In the genomic region with DNA sequence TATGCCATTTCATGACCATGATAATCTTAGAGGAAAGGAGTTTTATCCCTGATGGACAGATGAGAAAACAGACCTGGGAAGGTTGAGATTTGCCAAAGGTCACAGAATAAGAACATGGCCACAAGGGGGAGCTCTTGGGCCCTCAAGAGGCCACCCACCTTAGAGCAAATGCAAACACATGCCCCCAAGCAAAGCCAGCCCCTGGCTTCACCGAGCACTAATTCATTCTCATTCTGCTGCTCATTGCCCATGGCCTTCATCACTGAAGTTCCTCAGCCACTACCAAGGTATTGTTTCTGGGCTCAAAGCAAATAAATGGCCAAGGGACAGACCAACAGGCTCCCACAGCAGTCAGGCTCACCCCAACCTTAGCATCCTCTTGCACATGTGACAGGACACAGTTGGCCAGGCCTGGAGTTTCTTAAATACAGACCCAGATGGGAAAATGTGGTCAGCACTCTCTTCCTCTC, we compare ENCODE assay signal across 8 cellular contexts. TPM values are rescaled to one million over a fixed set of nuclear protein-coding genes. Genes with fewer than 3 reads are reported as not detected.
DNase-seq lines count a peak whose midpoint lies in the region; ATAC-seq, FAIRE-seq and TF ChIP-seq lines count a peak whose summit lies in the region.

No MANE protein-coding gene starts in this region.

- 0 to 13% methylated on average over 1 of the region's 1 CpG for WGBS in body of pancreas, 2 donors

- intact Hi-C loops in body of pancreas (cut with DNase I) (loop anchor here (10.0 kb wide), 2 partner anchors 62 to 112 kb away; no protein-coding TSS in a partner anchor), kidney (cut with DNase I) (no loop called here)

- H3K79me2 ChIP-seq in MM.1S (ENCODE audit: low read length) = peaks cover 41% of the 10 kb centered on the region

- H3K9ac ChIP-seq in MM.1S (ENCODE audit: low read length) (peak overlapping the region; percentile 53; the same call in 1 of the 2 replicates), kidney (ENCODE audit: low read length in 2 of 2) (peak overlapping the region in 1 of 2 donors; percentile 12)

- no peak overlapping the region for H2AFZ ChIP-seq in MM.1S (ENCODE audit: low read length)

- no peaks in the 10 kb centered on the region for H3K36me3 ChIP-seq in MM.1S (replicated peaks; ENCODE audit: insufficient read depth, low read length)
- H3K36me3 ChIP-seq in body of pancreas (replicated peaks in 1 of 2; ENCODE audit: insufficient read depth in 1 of 2, low read depth in 2 of 2) = peaks cover 0 to 10% of the 10 kb centered on the region in 2 donors
- peaks cover 0 to 8% of the 10 kb centered on the region in 2 donors for H3K36me3 ChIP-seq in kidney (ENCODE audit: control insufficient read depth in 1 of 2, insufficient read depth in 2 of 2, low read length in 2 of 2)

- H3K27me3 ChIP-seq in MM.1S (replicated peaks; ENCODE audit: insufficient read depth, low read length) (no peaks in the 10 kb centered on the region), body of pancreas (no peaks in the 10 kb centered on the region)

- no peaks in the 10 kb centered on the region for H3K9me3 ChIP-seq in MM.1S (replicated peaks; ENCODE audit: insufficient read depth, low read length)
- H3K9me3 ChIP-seq in body of pancreas = no peaks in the 10 kb centered on the region
- H3K9me3 ChIP-seq in kidney (ENCODE audit: control insufficient read depth in 1 of 2, low read length in 2 of 2) = no peaks in the 10 kb centered on the region

- H3F3A ChIP-seq in MM.1S (ENCODE audit: insufficient read depth, low read length) = peaks cover 35% of the 10 kb centered on the region

- no peaks in the 10 kb centered on the region for H4K20me1 ChIP-seq in MM.1S (ENCODE audit: insufficient read depth, low read length)

- H3K4me2 ChIP-seq in MM.1S (ENCODE audit: low read depth, low read length) = peak overlapping the region; percentile 83; the same call in 1 of the 2 replicates

- H3K27ac ChIP-seq in MM.1S (ENCODE audit: low read length) = peak overlapping the region; percentile 90; the same call in 1 of the 2 replicates
- H3K27ac ChIP-seq in body of pancreas = peak overlapping the region in 2 of 4 donors; percentile 15 to 41
- no peak overlapping the region for H3K27ac ChIP-seq in kidney (ENCODE audit: low read depth in 2 of 2, low read length in 2 of 2)

- DNase-seq in AG20443 (ENCODE audit: low spot score) = peak; percentile 75
- DNase-seq in GM18507 (ENCODE audit: extremely low spot score, insufficient read length, low read depth) = peak; percentile 33
- DNase-seq in MM.1S = peak; percentile 70
- DNase-seq in T-helper 9 cell = peak; percentile 48
- DNase-seq in body of pancreas = peak; percentile 72 to 85 (median 78)
- no peak for DNase-seq in kidney
- DNase-seq in stimulated activated CD4-positive, alpha-beta T cell treated with anti-CD3 and anti-CD28 coated beads, Interleukin-2, amount 100 ng/mL, for 48 hours = peak; percentile 66 to 72
- no peak for DNase-seq in hippocampal formation (lab: John Stamatoyannopoulos, UW)

- H3K4me1 ChIP-seq in MM.1S (ENCODE audit: low read length) = peaks cover 48% of the 10 kb centered on the region
- H3K4me1 ChIP-seq in body of pancreas = peaks cover 17% of the 10 kb centered on the region
- H3K4me1 ChIP-seq in kidney (ENCODE audit: control insufficient read depth in 1 of 2, insufficient read depth in 1 of 2, low read depth in 1 of 2, low read length in 2 of 2) = no peaks in the 10 kb centered on the region

- no peak for TF ChIP-seq POLR2A in body of pancreas (IDR thresholded peaks at IDR 0.05)

- ATAC-seq in body of pancreas = peak; percentile 54

- FAIRE-seq in GM18507 (lab: Jason Lieb, UNC) (peak; percentile 87), kidney (lab: Jason Lieb, UNC) (no peak)

- TF ChIP-seq CTCF in MM.1S (IDR thresholded peaks at IDR 0.05; ENCODE audit: low read length) = peak; percentile 87
- peak; percentile 60 to 79 (median 74) for TF ChIP-seq CTCF in body of pancreas (IDR thresholded peaks at IDR 0.05)
- peak; percentile 77 for TF ChIP-seq CTCF in kidney (IDR thresholded peaks at IDR 0.05; ENCODE audit: borderline replicate concordance, extremely low read depth, insufficient read depth)

- no peaks in the 10 kb centered on the region for H3K9me2 ChIP-seq in MM.1S (replicated peaks; ENCODE audit: insufficient read depth, low read length)

- H3K4me3 ChIP-seq in MM.1S (ENCODE audit: low read length) (no peak overlapping the region), body of pancreas (no peak overlapping the region), kidney (ENCODE audit: low read length in 2 of 2) (no peak overlapping the region)

RNA-seq across cellular contexts. Expression of a gene that starts 44.2 kb away (rescaled TPM):
- total RNA-seq in body of pancreas = 10 to 100 TPM; 41.5 to 66.2 TPM
- 148 TPM for total RNA-seq in kidney
- 72.9 TPM for polyA plus RNA-seq in kidney (ENCODE audit: insufficient read depth, low read depth, low replicate concordance)

RNA-seq across cellular contexts. Expression of a gene that starts 52.6 kb away (rescaled TPM):
- total RNA-seq in body of pancreas (1 to 10 TPM in 1 of 2 donors, under 1 TPM in 1; 0.52 to 9.6 TPM), kidney (not detected)
- polyA plus RNA-seq in kidney (ENCODE audit: insufficient read depth, low read depth, low replicate concordance) = 0.34 TPM

Comparison
In these comparisons a context has a peak if more than half of its experiments do, and no peak if none do; other contexts are left out.
1. DNase-seq: peak in AG20443 (single experiment), GM18507 (single experiment), MM.1S (single experiment), T-helper 9 cell (single experiment), body of pancreas (4 of 4) and stimulated activated CD4-positive, alpha-beta T cell treated with anti-CD3 and anti-CD28 coated beads, Interleukin-2, amount 100 ng/mL, for 48 hours (2 of 2); none in kidney (single experiment) and hippocampal formation (0 of 2).
2. Peak in every context shown above with its lines, with median percentiles within 50 percentile points of each other: CTCF ChIP-seq.